32 cellular contexts compared by ENCODE assay signal in the genomic region with DNA sequence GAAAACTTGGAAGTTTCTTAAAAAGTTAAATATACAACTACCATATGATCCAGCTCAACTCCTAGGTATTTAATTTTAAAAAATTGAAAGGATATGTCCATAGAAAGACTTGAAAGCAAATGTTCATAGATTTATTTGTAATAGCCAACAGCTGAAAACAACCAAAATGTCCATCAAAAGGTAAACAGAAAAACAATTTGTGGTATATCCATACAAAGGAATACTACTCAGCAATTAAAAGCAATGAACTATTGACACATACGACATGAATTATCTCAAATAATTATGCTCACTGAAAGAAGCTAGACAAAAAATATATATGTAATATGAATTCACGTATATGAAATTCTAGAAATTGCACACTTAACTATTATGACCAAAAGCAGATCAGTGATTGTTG.
"Had no signal": no experiment of that assay in that cellular context is flagged by ENCODE, and none has a peak within 500 bp of the region (broad histone marks: within the 10 kb centered on the region; RNA-seq: fewer than 3 reads in every experiment).

No MANE protein-coding gene starts in this region.

- H3K36me3 ChIP-seq: adrenal gland, ascending aorta, brain microvascular endothelial cell, breast epithelium, cardiac muscle cell had no signal

- DNase-seq: activated effector memory CD4-positive, alpha-beta T cell treated with anti-CD3 and anti-CD28 coated beads, Interleukin-2, amount 50 U/mL, for 16 hours; activated effector memory CD4-positive, alpha-beta T cell treated with Interleukin-2 at 50 U/mL for 16 hours; activated gamma-delta T cell; activated naive CD4-positive, alpha-beta T cell; activated naive CD4-positive, alpha-beta T cell treated with anti-CD3 and anti-CD28 coated beads for 36 hours; activated naive CD4-positive, alpha-beta T cell treated with anti-CD3 and anti-CD28 coated beads, Interleukin-2, amount 10 ng/mL, durations not matched to agents 7 days and 5 days; activated naive CD4-positive, alpha-beta T cell treated with anti-CD3 and anti-CD28 coated beads, Interleukin-2, amount 50 U/mL, for 16 hours; activated naive CD4-positive, alpha-beta T cell treated with Interleukin-2 at 50 U/mL for 16 hours; activated naive CD8-positive, alpha-beta T cell treated with anti-CD3 and anti-CD28 coated beads for 36 hours; activated naive CD8-positive, alpha-beta T cell treated with anti-CD3 and anti-CD28 coated beads, Interleukin-2, amount 10 ng/mL, durations not matched to agents 7 days and 5 days; activated naive CD8-positive, alpha-beta T cell treated with anti-CD3 and anti-CD28 coated beads, Interleukin-2, amount 50 U/mL, for 24 hours; activated T-cell treated with anti-CD3 and anti-CD28 coated beads, Interleukin-2, amount 50 U/mL, for 1 hour; activated T-cell treated with anti-CD3 and anti-CD28 coated beads, Interleukin-2, amount 50 U/mL, for 24 hours; activated T-cell treated with anti-CD3 and anti-CD28 coated beads, Interleukin-2, amount 50 U/mL, for 4 hours; activated T-cell treated with anti-CD3 and anti-CD28 coated beads, Interleukin-2, amount 50 U/mL, for 48 hours; activated T-cell treated with anti-CD3 and anti-CD28 coated beads, Interleukin-2, amount 50 U/mL, for 72 hours; adrenal gland; amniotic stem cell; amygdala; anterior cingulate cortex; aorta; body of pancreas; brain microvascular endothelial cell; caudate nucleus; central memory CD4-positive, alpha-beta T cell; cerebellar nuclear complex had no signal

- H3K27me3 ChIP-seq: adrenal gland, ascending aorta, body of pancreas, brain microvascular endothelial cell, breast epithelium, cardiac muscle cell had no signal

- H3K27ac ChIP-seq: adrenal gland, ascending aorta, body of pancreas, brain microvascular endothelial cell, breast epithelium, cardiac muscle cell had no signal

- H3K4me1 ChIP-seq: adrenal gland, ascending aorta, body of pancreas, breast epithelium had no signal

- H3K4me3 ChIP-seq: adrenal gland, ascending aorta, body of pancreas, breast epithelium, cardiac muscle cell had no signal

- H3K9me3 ChIP-seq: ascending aorta, body of pancreas, breast epithelium had no signal

- ATAC-seq: activated naive CD4-positive, alpha-beta T cell treated with anti-CD3 and anti-CD28 coated beads, Interleukin-2, amount 50 U/mL, for 72 hours; activated naive CD8-positive, alpha-beta T cell treated with anti-CD3 and anti-CD28 coated beads, Interleukin-2, amount 50 U/mL, for 24 hours; activated T-cell treated with anti-CD3 and anti-CD28 coated beads, Interleukin-2, amount 50 U/mL, for 4 hours; activated T-cell treated with anti-CD3 and anti-CD28 coated beads, Interleukin-2, amount 50 U/mL, for 72 hours; activated T-helper 17 cell treated with anti-CD3 and anti-CD28 coated beads, Interleukin-2, amount 50 U/mL, for 72 hours; body of pancreas had no signal

- FAIRE-seq: bronchial epithelial cell had no signal
